ENCODE assay signal across 36 cellular contexts in genomic region chr4:98452091-98452490, GRCh38.
"Had no signal": no experiment of that assay in that cellular context is flagged by ENCODE, and none has a peak within 500 bp of the region (broad histone marks: within the 10 kb centered on the region; RNA-seq: fewer than 3 reads in every experiment).

No MANE protein-coding gene starts in this region.

- FAIRE-seq: K562 had no signal

- H3K36me3 ChIP-seq: breast epithelium, MG63 had no signal

- DNase-seq: activated B cell treated with CpG ODN at 0.5 μM for 24 hours; activated CD4-positive, alpha-beta memory T cell treated with anti-CD3 and anti-CD28 coated beads, Interleukin-2, amount 10 ng/mL, durations not matched to agents 7 days and 5 days; activated CD4-positive, alpha-beta T cell treated with anti-CD3 and anti-CD28 coated beads for 1 hour; activated CD4-positive, alpha-beta T cell treated with anti-CD3 and anti-CD28 coated beads for 48 hours; activated CD8-positive, alpha-beta memory T cell treated with anti-CD3 and anti-CD28 coated beads for 24 hours; activated CD8-positive, alpha-beta memory T cell treated with anti-CD3 and anti-CD28 coated beads, Interleukin-2, amount 10 ng/mL, durations not matched to agents 7 days and 5 days; activated CD8-positive, alpha-beta memory T cell treated with anti-CD3 and anti-CD28 coated beads, Interleukin-2, amount 50 U/mL, for 48 hours; activated effector memory CD4-positive, alpha-beta T cell treated with anti-CD3 and anti-CD28 coated beads, Interleukin-2, amount 50 U/mL, for 16 hours; activated naive CD4-positive, alpha-beta T cell; activated naive CD4-positive, alpha-beta T cell treated with anti-CD3 and anti-CD28 coated beads, Interleukin-2, amount 50 U/mL, for 16 hours; activated naive CD8-positive, alpha-beta T cell treated with anti-CD3 and anti-CD28 coated beads for 36 hours; activated T-cell treated with anti-CD3 and anti-CD28 coated beads, Interleukin-2, amount 50 U/mL, for 72 hours; amniotic stem cell; aorta; body of pancreas; caudate nucleus; cerebellar nuclear complex; MG63; NCI-H1048; NCI-H1105 treated with DMSO at 0.1 percent for 48 hours; NCI-H1436; NCI-H1694; NCI-H1930; NCI-H2081 treated with DMSO at 0.1 percent for 48 hours; NCI-H226; NCI-H446 treated with DMSO at 0.1 percent for 48 hours; NCI-H69; RPMI8226; SHP77 treated with DMSO at 0.1 percent for 48 hours; SW 1271; T-helper 1 cell; T-helper 2 cell; T-helper 9 cell had no signal

- H3K4me3 ChIP-seq: body of pancreas, breast epithelium, K562, MG63 had no signal

- H3K4me1 ChIP-seq: body of pancreas, breast epithelium had no signal

- H3K9me3 ChIP-seq: breast epithelium, MG63 had no signal

- H3K27me3 ChIP-seq: body of pancreas, breast epithelium, MG63 had no signal

- H3K27ac ChIP-seq: body of pancreas, breast epithelium, VCaP had no signal
